In genomic region chr11:12411395-12411794, GRCh38 we compare ENCODE assay signal across 21 cellular contexts. TPM values are rescaled to one million over a fixed set of nuclear protein-coding genes. Genes with fewer than 3 reads are reported as not detected.
A peak's percentile ranks its signal among the peaks of the same experiment; 100 is the strongest.
DNase-seq lines count a peak whose midpoint lies in the region; ATAC-seq and TF ChIP-seq lines count a peak whose summit lies in the region.
"Had no signal": no experiment of that assay in that cellular context is flagged by ENCODE, and none has a peak within 500 bp of the region (broad histone marks: within the 10 kb centered on the region; RNA-seq: fewer than 3 reads in every experiment).

No MANE protein-coding gene starts in this region.

- peaks cover 14% of the 10 kb centered on the region for H3K4me1 Mint-ChIP-seq in MCF 10A (ENCODE audit: insufficient read depth, unreplicated experiment)
- H3K4me1 Mint-ChIP-seq: naive thymus-derived CD4-positive, alpha-beta T cell had no signal

- CTCF ChIA-PET in MCF 10A (lab: Yijun Ruan, JAX): interaction anchor here (0.5 to 3.2 kb wide), 11 partner anchors 18 to 990 kb away, joined by 3 to 9 read pairs (median 4); no protein-coding TSS in a partner anchor

- H3K9ac ChIP-seq in HUES48 (ENCODE audit: low read depth, low read length): no peak overlapping the region
- no peak overlapping the region for H3K9ac ChIP-seq in mesendoderm (ENCODE audit: low read length)
- peak overlapping the region; percentile 13 to 71 for H3K9ac ChIP-seq in stomach smooth muscle (ENCODE audit: low read length in 2 of 2)

- no peak overlapping the region for H3K23ac ChIP-seq in mesendoderm (ENCODE audit: low read length)

- H3K27me3 Mint-ChIP-seq in MCF 10A (ENCODE audit: insufficient read depth, unreplicated experiment): no peaks in the 10 kb centered on the region
- H3K27me3 Mint-ChIP-seq: activated naive CD8-positive, alpha-beta T cell had no signal

- H3K27me3 ChIP-seq in HUES48 (ENCODE audit: control insufficient read depth, insufficient read depth, low read length): no peaks in the 10 kb centered on the region
- H3K27me3 ChIP-seq in mesendoderm (ENCODE audit: insufficient read depth, low read length, poor library complexity): no peaks in the 10 kb centered on the region
- H3K27me3 ChIP-seq in stomach smooth muscle (ENCODE audit: control insufficient read depth in 1 of 2, insufficient read depth in 2 of 2, low read length in 2 of 2): no peaks in the 10 kb centered on the region
- H3K27me3 ChIP-seq in left lung: no peaks in the 10 kb centered on the region
- H3K27me3 ChIP-seq: BE2C, heart right ventricle, MG63 had no signal

- H2AK5ac ChIP-seq in mesendoderm (ENCODE audit: low read length): no peak overlapping the region

- BruUV-seq in MCF 10A (replicated peaks; lab: Mats Ljungman, UMichigan): no TSS peak

- H3K4me1 ChIP-seq in HUES48 (ENCODE audit: control insufficient read depth, insufficient read depth, low read length) (peaks cover 22% of the 10 kb centered on the region), mesendoderm (ENCODE audit: control insufficient read depth, low read depth, low read length) (peaks cover 12% of the 10 kb centered on the region), stomach smooth muscle (ENCODE audit: control insufficient read depth, insufficient read depth, low read length) (peaks cover 73% of the 10 kb centered on the region), left lung (peaks cover 24 to 30% of the 10 kb centered on the region in 2 donors)

- TF ChIP-seq CTCF in MCF 10A (IDR thresholded peaks at IDR 0.05; ENCODE audit: unreplicated experiment) (no peak), left lung (IDR thresholded peaks at IDR 0.05) (no peak)

- H3K56ac ChIP-seq in mesendoderm (ENCODE audit: low read length): no peak overlapping the region

- H3K4me3 Mint-ChIP-seq in MCF 10A (ENCODE audit: unreplicated experiment): no peak overlapping the region
- H3K4me3 Mint-ChIP-seq: activated naive CD8-positive, alpha-beta T cell; naive thymus-derived CD4-positive, alpha-beta T cell; T-helper 17 cell had no signal

- no peaks in the 10 kb centered on the region for H3K36me3 Mint-ChIP-seq in MCF 10A (ENCODE audit: insufficient read depth, unreplicated experiment)
- H3K36me3 Mint-ChIP-seq: activated naive CD8-positive, alpha-beta T cell; naive thymus-derived CD4-positive, alpha-beta T cell had no signal

- H3K4me2 ChIP-seq in mesendoderm (ENCODE audit: low read length): no peak overlapping the region

- no peak overlapping the region for H4K5ac ChIP-seq in mesendoderm (ENCODE audit: low read length)

- H2BK5ac ChIP-seq in mesendoderm (ENCODE audit: low read length): no peak overlapping the region

- H3K18ac ChIP-seq in mesendoderm (ENCODE audit: low read length): peak overlapping the region; percentile 55

- intact Hi-C loops in MCF 10A (cut with micrococcal nuclease) (no loop called here), left lung (cut with DNase I) (loop anchor here in 1 of 2 donors (10.0 kb wide), 1 partner anchor 483 kb away; no protein-coding TSS in a partner anchor)

- no peak overlapping the region for H2BK15ac ChIP-seq in mesendoderm (replicated peaks; ENCODE audit: low read depth)

- H3K27ac Mint-ChIP-seq in MCF 10A (ENCODE audit: low read depth, unreplicated experiment): peak overlapping the region; percentile 63
- H3K27ac Mint-ChIP-seq: activated naive CD8-positive, alpha-beta T cell; naive thymus-derived CD4-positive, alpha-beta T cell; T-helper 17 cell had no signal

- H3K4me3 ChIP-seq in HUES48 (ENCODE audit: low read depth, low read length): no peak overlapping the region
- no peak overlapping the region for H3K4me3 ChIP-seq in mesendoderm (ENCODE audit: low read length)
- H3K4me3 ChIP-seq in stomach smooth muscle (ENCODE audit: low read length in 2 of 2): no peak overlapping the region
- H3K4me3 ChIP-seq in left lung: no peak overlapping the region
- H3K4me3 ChIP-seq: heart right ventricle, MG63 had no signal

- H3K4ac ChIP-seq in mesendoderm (ENCODE audit: low read depth, low read length): no peak overlapping the region

- no peak overlapping the region for H4K8ac ChIP-seq in mesendoderm (ENCODE audit: low read depth, low read length)

- no peaks in the 10 kb centered on the region for H3K79me2 ChIP-seq in mesendoderm (ENCODE audit: control insufficient read depth, insufficient read depth, low read length)

- H3K27ac ChIP-seq in HUES48 (ENCODE audit: low read depth, low read length): peak overlapping the region; percentile 92
- peak overlapping the region; percentile 40 for H3K27ac ChIP-seq in mesendoderm (ENCODE audit: low read depth, low read length)
- H3K27ac ChIP-seq in stomach smooth muscle (ENCODE audit: low read length): peak overlapping the region; percentile 99
- H3K27ac ChIP-seq in left lung: no peak overlapping the region

- H3K9me3 Mint-ChIP-seq in MCF 10A (ENCODE audit: unreplicated experiment): no peaks in the 10 kb centered on the region
- H3K9me3 Mint-ChIP-seq: naive thymus-derived CD4-positive, alpha-beta T cell had no signal

- ATAC-seq in HG03565 (IDR thresholded peaks at IDR 0.05; ENCODE audit: unreplicated experiment) (no peak), left lung (no peak)
- ATAC-seq: naive thymus-derived CD4-positive, alpha-beta T cell; T-helper 17 cell had no signal

- WGBS in mesendoderm (ENCODE audit: extremely low coverage, insufficient coverage, low lambda C conversion rate): no CpG with 5 or more reads among the region's 3 CpGs

- DNase-seq in MCF 10A (ENCODE audit: unreplicated experiment) (no peak), mesendoderm (no peak), AG20443 (ENCODE audit: low spot score) (no peak), CD1c-positive myeloid dendritic cell (ENCODE audit: extremely low spot score) (no peak), left lung (no peak)
- DNase-seq: activated T-cell treated with anti-CD3 and anti-CD28 coated beads for 4 hours; BE2C; central memory CD4-positive, alpha-beta T cell; DMS 273 treated with DMSO at 0.1 percent for 48 hours; heart right ventricle; naive thymus-derived CD4-positive, alpha-beta T cell; NCI-H2029 treated with DMSO at 0.1 percent for 48 hours; NCI-H774; right cardiac atrium; stimulated activated CD4-positive, alpha-beta T cell treated with anti-CD3 and anti-CD28 coated beads, Interleukin-4, amount 100 ng/mL, for 4 hours; T-helper 17 cell had no signal

- H2BK120ac ChIP-seq in mesendoderm (ENCODE audit: low read depth, low read length): no peak overlapping the region

- POLR2A ChIA-PET in MCF 10A (lab: Yijun Ruan, JAX): interaction anchor here (1.3 kb wide), 1 partner anchor 8 kb away, joined by 4 read pairs; no protein-coding TSS in a partner anchor

- no peaks in the 10 kb centered on the region for H3K36me3 ChIP-seq in HUES48 (ENCODE audit: control insufficient read depth, insufficient read depth, low read length)
- H3K36me3 ChIP-seq in mesendoderm (ENCODE audit: control insufficient read depth, insufficient read depth, low read length): no peaks in the 10 kb centered on the region
- H3K36me3 ChIP-seq in stomach smooth muscle (ENCODE audit: control insufficient read depth in 2 of 2, insufficient read depth in 2 of 2, low read length in 2 of 2): no peaks in the 10 kb centered on the region
- H3K36me3 ChIP-seq in left lung: no peaks in the 10 kb centered on the region
- H3K36me3 ChIP-seq: BE2C, heart right ventricle had no signal

- H3K9me3 ChIP-seq in HUES48 (ENCODE audit: control insufficient read depth, insufficient read depth, low read length) (no peaks in the 10 kb centered on the region), stomach smooth muscle (ENCODE audit: control insufficient read depth in 2 of 2, low read length in 2 of 2) (no peaks in the 10 kb centered on the region), left lung (no peaks in the 10 kb centered on the region)
- H3K9me3 ChIP-seq: BE2C, heart right ventricle, MG63 had no signal

- peaks cover 5% of the 10 kb centered on the region for H3K79me1 ChIP-seq in mesendoderm (ENCODE audit: low read length)

RNA-seq across cellular contexts. Expression of gene PARVA, which starts 34.0 kb away (rescaled TPM):
- total RNA-seq in MCF 10A (2022) (26.5 and 36.7 TPM in 2 replicates), left lung (10 to 100 TPM; 70.2 to 85.1 TPM)
- 14.9 TPM for polyA plus RNA-seq in mesendoderm (2013, experiment 1 of 2)
- polyA plus RNA-seq in mesendoderm (2013, experiment 2 of 2): 15.8 TPM

Comparison
In these comparisons a context has a peak if more than half of its experiments do, and no peak if none do; other contexts are left out.
1. H3K27ac ChIP-seq: peak in HUES48 (single experiment), mesendoderm (single experiment) and stomach smooth muscle (single experiment); none in left lung (0 of 2).
2. H3K9ac ChIP-seq: peak in stomach smooth muscle (2 of 2); none in HUES48 (single experiment) and mesendoderm (single experiment).